ENCODE assay signal across 13 cellular contexts in the genomic region with DNA sequence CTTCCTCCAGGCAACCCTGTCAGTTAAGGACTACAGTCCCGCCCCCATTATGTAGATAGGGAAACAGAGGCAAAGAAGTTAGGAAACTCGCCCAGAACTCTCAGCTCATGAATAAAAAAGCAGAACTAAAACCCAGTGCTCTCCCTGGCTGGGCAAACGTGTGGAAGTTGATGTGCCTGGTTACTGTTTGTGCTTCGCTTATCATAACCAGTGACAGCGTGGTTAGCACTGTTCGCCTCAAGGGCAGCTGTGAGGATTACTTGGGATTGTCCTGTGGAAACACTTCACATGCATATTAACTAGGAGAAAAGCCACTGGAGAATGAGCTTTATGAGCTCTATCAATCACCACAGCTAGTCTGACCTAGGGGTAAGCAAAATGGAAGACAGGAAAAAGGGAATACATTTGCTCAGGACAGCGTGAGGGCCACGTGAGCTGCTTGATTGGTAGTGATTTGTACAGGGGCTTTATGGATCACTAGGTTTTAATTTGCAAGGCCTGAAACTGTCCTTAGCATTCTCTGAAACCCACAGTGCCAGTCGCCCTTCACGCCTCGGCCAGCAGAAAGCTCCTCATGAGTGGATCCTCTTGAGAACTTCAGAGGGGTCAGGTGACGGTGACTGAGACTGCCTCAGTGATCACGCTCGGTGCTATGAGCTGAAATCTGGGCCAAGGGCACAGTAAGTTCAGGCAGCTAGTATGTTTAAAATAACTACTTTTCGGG. TPM values are rescaled to one million over a fixed set of nuclear protein-coding genes. Genes with fewer than 3 reads are reported as not detected.
DNase-seq lines count a peak whose midpoint lies in the region; ATAC-seq and TF ChIP-seq lines count a peak whose summit lies in the region.
"Had no signal": no experiment of that assay in that cellular context is flagged by ENCODE, and none has a peak within 500 bp of the region (broad histone marks: within the 10 kb centered on the region; RNA-seq: fewer than 3 reads in every experiment).

No MANE protein-coding gene starts in this region.

- TF ChIP-seq CTCF in hepatocyte (IDR thresholded peaks at IDR 0.05; ENCODE audit: poor library complexity): no peak

- H3K4me2 ChIP-seq in hepatocyte: no peak overlapping the region

- H3K27me3 Mint-ChIP-seq in stimulated activated naive B cell treated with anti-CD40 and anti-IgM and Interleukin-4, amounts not matched to agents 10 μg/mL and 1 μg/mL and 100 μg/mL, for 72 hours: no peaks in the 10 kb centered on the region
- no peaks in the 10 kb centered on the region for H3K27me3 Mint-ChIP-seq in activated CD4-positive, alpha-beta T cell treated with anti-CD3 and anti-CD28 coated beads for 36 hours
- H3K27me3 Mint-ChIP-seq: activated naive CD8-positive, alpha-beta T cell treated with anti-CD3 and anti-CD28 coated beads for 36 hours had no signal

- H4K20me1 ChIP-seq in hepatocyte (ENCODE audit: insufficient read depth, poor library complexity, severe bottlenecking): no peaks in the 10 kb centered on the region

- peaks cover 12% of the 10 kb centered on the region for H3K4me1 ChIP-seq in hepatocyte (ENCODE audit: insufficient read depth)

- no peaks in the 10 kb centered on the region for H3K27me3 ChIP-seq in hepatocyte

- no peaks in the 10 kb centered on the region for H3K79me2 ChIP-seq in hepatocyte

- CTCF ChIA-PET in activated CD4-positive, alpha-beta T cell treated with anti-CD3 and anti-CD28 coated beads for 36 hours (lab: Charles Lee): interaction anchor here (0.5 to 1.6 kb wide), 3 partner anchors 13 to 700 kb away, joined by 3 to 4 read pairs (median 4); no protein-coding TSS in a partner anchor

- peaks cover 26 to 57% of the 10 kb centered on the region in 2 donors for H3K36me3 Mint-ChIP-seq in stimulated activated naive B cell treated with anti-CD40 and anti-IgM and Interleukin-4, amounts not matched to agents 10 μg/mL and 1 μg/mL and 100 μg/mL, for 72 hours
- H3K36me3 Mint-ChIP-seq in activated CD4-positive, alpha-beta T cell treated with anti-CD3 and anti-CD28 coated beads for 36 hours (ENCODE audit: low read depth): peaks cover 24% of the 10 kb centered on the region

- no peak overlapping the region for H2AFZ ChIP-seq in hepatocyte

- peak overlapping the region; percentile 73 for H3K27ac Mint-ChIP-seq in stimulated activated naive B cell treated with anti-CD40 and anti-IgM and Interleukin-4, amounts not matched to agents 10 μg/mL and 1 μg/mL and 100 μg/mL, for 72 hours
- no peak overlapping the region for H3K27ac Mint-ChIP-seq in activated CD4-positive, alpha-beta T cell treated with anti-CD3 and anti-CD28 coated beads for 36 hours
- H3K27ac Mint-ChIP-seq: activated naive CD8-positive, alpha-beta T cell treated with anti-CD3 and anti-CD28 coated beads for 36 hours had no signal

- H3K4me3 ChIP-seq in hepatocyte: no peak overlapping the region

- intact Hi-C loops in activated CD4-positive, alpha-beta T cell treated with anti-CD3 and anti-CD28 coated beads for 36 hours (cut with DNase I, micrococcal nuclease): no loop called here

- POLR2A ChIA-PET in activated CD4-positive, alpha-beta T cell treated with anti-CD3 and anti-CD28 coated beads for 36 hours (lab: Charles Lee): interaction anchor here (1.9 kb wide), 1 partner anchor 19 kb away, joined by 8 read pairs; a partner anchor contains a TSS

- H3K36me3 ChIP-seq in hepatocyte (replicated peaks; ENCODE audit: insufficient read depth, low read depth): no peaks in the 10 kb centered on the region

- H3K27ac ChIP-seq in hepatocyte: peak overlapping the region; percentile 78

- H3K4me3 Mint-ChIP-seq in stimulated activated naive B cell treated with anti-CD40 and anti-IgM and Interleukin-4, amounts not matched to agents 10 μg/mL and 1 μg/mL and 100 μg/mL, for 72 hours: no peak overlapping the region
- no peak overlapping the region for H3K4me3 Mint-ChIP-seq in activated CD4-positive, alpha-beta T cell treated with anti-CD3 and anti-CD28 coated beads for 36 hours
- H3K4me3 Mint-ChIP-seq: activated naive CD8-positive, alpha-beta T cell treated with anti-CD3 and anti-CD28 coated beads for 36 hours; T-helper 1 cell treated with Interleukin-12 subunit alpha and Interleukin-12 subunit beta and Interleukin-4 antibody, amounts not matched to agents 30 μg/mL and 1 μg/mL, for 36 hours had no signal

- DNase-seq in DMS79 (lab: John Stamatoyannopoulos, UW): peak; percentile 29
- DNase-seq in DMS79 treated with DMSO at 0.1 percent for 48 hours (lab: John Stamatoyannopoulos, UW): no peak
- DNase-seq in SKM-1 treated with dmso at 0.1 percent for 144 hours (lab: John Stamatoyannopoulos, UW; ENCODE audit: unreplicated experiment): peak; percentile 50
- DNase-seq in hepatocyte (ENCODE audit: low spot score): no peak
- no peak for DNase-seq in stimulated activated naive B cell treated with anti-CD40 and anti-IgM and Interleukin-4, amounts not matched to agents 10 μg/mL and 1 μg/mL and 100 μg/mL, for 72 hours
- no peak for DNase-seq in DMS 273 treated with DMSO at 0.1 percent for 48 hours (lab: John Stamatoyannopoulos, UW)
- no peak for DNase-seq in NCI-H1436 treated with DMSO at 0.1 percent for 48 hours (lab: John Stamatoyannopoulos, UW)
- no peak for DNase-seq in activated CD4-positive, alpha-beta T cell treated with anti-CD3 and anti-CD28 coated beads for 36 hours
- DNase-seq: 8988T; activated naive CD8-positive, alpha-beta T cell treated with anti-CD3 and anti-CD28 coated beads for 36 hours; posterior cingulate gyrus; stimulated activated naive CD8-positive, alpha-beta T cell treated with anti-CD3 and anti-CD28 coated beads, Interleukin-15, Interleukin-2, amounts not matched to agents 100 U/mL and 50 U/mL, for 24 hours had no signal

- H3K9me3 Mint-ChIP-seq in stimulated activated naive B cell treated with anti-CD40 and anti-IgM and Interleukin-4, amounts not matched to agents 10 μg/mL and 1 μg/mL and 100 μg/mL, for 72 hours: no peaks in the 10 kb centered on the region
- H3K9me3 Mint-ChIP-seq in activated CD4-positive, alpha-beta T cell treated with anti-CD3 and anti-CD28 coated beads for 36 hours (ENCODE audit: low read depth): no peaks in the 10 kb centered on the region
- H3K9me3 Mint-ChIP-seq: activated naive CD8-positive, alpha-beta T cell treated with anti-CD3 and anti-CD28 coated beads for 36 hours; T-helper 1 cell treated with Interleukin-12 subunit alpha and Interleukin-12 subunit beta and Interleukin-4 antibody, amounts not matched to agents 30 μg/mL and 1 μg/mL, for 36 hours had no signal

- H3K9me2 ChIP-seq in hepatocyte (replicated peaks; ENCODE audit: insufficient read depth): no peaks in the 10 kb centered on the region

- 68% methylated on average over 15 of the region's 15 CpGs for WGBS in hepatocyte (ENCODE audit: low lambda C conversion rate, missing lambda C conversion rate)

- peak; percentile 63 to 72 for ATAC-seq in stimulated activated naive B cell treated with anti-CD40 and anti-IgM and Interleukin-4, amounts not matched to agents 10 μg/mL and 1 μg/mL and 100 μg/mL, for 72 hours (replicated peaks)
- ATAC-seq in activated CD4-positive, alpha-beta T cell treated with anti-CD3 and anti-CD28 coated beads for 36 hours: no peak
- ATAC-seq: stimulated activated naive CD8-positive, alpha-beta T cell treated with anti-CD3 and anti-CD28 coated beads, Interleukin-15, Interleukin-2, amounts not matched to agents 100 U/mL and 50 U/mL, for 24 hours had no signal

- peaks cover 9% of the 10 kb centered on the region in 2 donors for H3K4me1 Mint-ChIP-seq in stimulated activated naive B cell treated with anti-CD40 and anti-IgM and Interleukin-4, amounts not matched to agents 10 μg/mL and 1 μg/mL and 100 μg/mL, for 72 hours
- peaks cover 6% of the 10 kb centered on the region for H3K4me1 Mint-ChIP-seq in activated CD4-positive, alpha-beta T cell treated with anti-CD3 and anti-CD28 coated beads for 36 hours
- H3K4me1 Mint-ChIP-seq: activated naive CD8-positive, alpha-beta T cell treated with anti-CD3 and anti-CD28 coated beads for 36 hours had no signal

- no peaks in the 10 kb centered on the region for H3K9me3 ChIP-seq in hepatocyte (ENCODE audit: low read depth)

RNA-seq across cellular contexts. Expression of a gene that starts 19.9 kb away (rescaled TPM):
- total RNA-seq in hepatocyte: 23.1 and 25.6 TPM in 2 replicates
- polyA plus RNA-seq in hepatocyte: 24.0 and 28.4 TPM in 2 replicates
- total RNA-seq in activated CD4-positive, alpha-beta T cell treated with anti-CD3 and anti-CD28 coated beads for 36 hours: 10 to 100 TPM; 10.5 to 11.1 TPM

RNA-seq across cellular contexts. Expression of a gene that starts 20.1 kb away (rescaled TPM):
- 32.7 and 33.9 TPM in 2 replicates for total RNA-seq in hepatocyte
- polyA plus RNA-seq in hepatocyte: 5.7 and 10.9 TPM in 2 replicates
- total RNA-seq in activated CD4-positive, alpha-beta T cell treated with anti-CD3 and anti-CD28 coated beads for 36 hours: 10 to 100 TPM; 29.4 to 32.5 TPM

Comparison
In these comparisons a context has a peak if more than half of its experiments do, and no peak if none do; other contexts are left out.
1. DNase-seq: peak in DMS79 (single experiment) and SKM-1 treated with dmso at 0.1 percent for 144 hours (single experiment); none in DMS79 treated with DMSO at 0.1 percent for 48 hours (single experiment), hepatocyte (single experiment), stimulated activated naive B cell treated with anti-CD40 and anti-IgM and Interleukin-4, amounts not matched to agents 10 μg/mL and 1 μg/mL and 100 μg/mL, for 72 hours (single experiment), DMS 273 treated with DMSO at 0.1 percent for 48 hours (single experiment), NCI-H1436 treated with DMSO at 0.1 percent for 48 hours (single experiment) and activated CD4-positive, alpha-beta T cell treated with anti-CD3 and anti-CD28 coated beads for 36 hours (single experiment).